9 cellular contexts compared by ENCODE assay signal in genomic region chr1:23568608-23569383, GRCh38. TPM values are rescaled to one million over a fixed set of nuclear protein-coding genes. Genes with fewer than 3 reads are reported as not detected.
DNase-seq lines count a peak whose midpoint lies in the region; FAIRE-seq and TF ChIP-seq lines count a peak whose summit lies in the region.
"Had no signal": no experiment of that assay in that cellular context is flagged by ENCODE, and none has a peak within 500 bp of the region (broad histone marks: within the 10 kb centered on the region; RNA-seq: fewer than 3 reads in every experiment).

No MANE protein-coding gene starts in this region.

- no peaks in the 10 kb centered on the region for H3K9me3 ChIP-seq in colonic mucosa
- H3K9me3 ChIP-seq in mucosa of rectum (ENCODE audit: control insufficient read depth in 2 of 2, low read length in 2 of 2), result no peaks in the 10 kb centered on the region

- TF ChIP-seq CTCF in colonic mucosa (IDR thresholded peaks at IDR 0.05), result no peak

- no peak for TF ChIP-seq POLR2A in GM12892 (IDR thresholded peaks at IDR 0.05; ENCODE audit: low read depth, low read length)

- FAIRE-seq in GM12892 (lab: Jason Lieb, UNC), result no peak
- FAIRE-seq: colon had no signal

- H3K9ac ChIP-seq in colonic mucosa (ENCODE audit: low read depth in 2 of 2, low read length in 2 of 2) (peak overlapping the region; percentile 73 to 78), mucosa of rectum (ENCODE audit: low read depth in 1 of 2, low read length in 2 of 2) (peak overlapping the region; percentile 41 to 67)

- WGBS in urinary bladder, result 31% methylated on average over 16 of the region's 16 CpGs

- DNase-seq in activated naive CD4-positive, alpha-beta T cell treated with Interleukin-2 at 50 U/mL for 16 hours, result no peak
- DNase-seq in colonic mucosa, result no peak
- DNase-seq in GM12892 (ENCODE audit: insufficient read length), result no peak
- no peak for DNase-seq in GDM1 (lab: John Stamatoyannopoulos, UW)
- DNase-seq in Kasumi-1 (lab: John Stamatoyannopoulos, UW), result no peak

- intact Hi-C loops in colonic mucosa (cut with DNase I), result no loop called here

- H3K4me3 ChIP-seq in colonic mucosa (peak overlapping the region; percentile 55), mucosa of rectum (ENCODE audit: low read length in 2 of 2) (peak overlapping the region; percentile 62 to 69), urinary bladder (ENCODE audit: low read depth, low read length) (peak overlapping the region; percentile 60)

- H3K36me3 ChIP-seq in colonic mucosa, result no peaks in the 10 kb centered on the region
- no peaks in the 10 kb centered on the region for H3K36me3 ChIP-seq in mucosa of rectum (ENCODE audit: control insufficient read depth in 2 of 2, insufficient read depth in 2 of 2, low read length in 2 of 2)
- no peaks in the 10 kb centered on the region for H3K36me3 ChIP-seq in urinary bladder (ENCODE audit: insufficient read depth)

- peak overlapping the region; percentile 94 for H3K27ac Mint-ChIP-seq in activated naive CD4-positive, alpha-beta T cell treated with anti-CD3 and anti-CD28 coated beads, Interleukin-2, amount 50 U/mL, for 24 hours

- H3K4me1 Mint-ChIP-seq in activated naive CD4-positive, alpha-beta T cell treated with anti-CD3 and anti-CD28 coated beads, Interleukin-2, amount 50 U/mL, for 24 hours, result peaks cover 24% of the 10 kb centered on the region

- no peaks in the 10 kb centered on the region for H3K36me3 Mint-ChIP-seq in activated naive CD4-positive, alpha-beta T cell treated with anti-CD3 and anti-CD28 coated beads, Interleukin-2, amount 50 U/mL, for 24 hours

- H3K27me3 ChIP-seq in colonic mucosa (no peaks in the 10 kb centered on the region), mucosa of rectum (ENCODE audit: control insufficient read depth in 2 of 2, insufficient read depth in 2 of 2, low read length in 2 of 2) (no peaks in the 10 kb centered on the region)

- H3K4me3 Mint-ChIP-seq in activated naive CD4-positive, alpha-beta T cell treated with anti-CD3 and anti-CD28 coated beads, Interleukin-2, amount 50 U/mL, for 24 hours, result peak overlapping the region; percentile 93

- peaks cover 3% of the 10 kb centered on the region for H3K27me3 Mint-ChIP-seq in activated naive CD4-positive, alpha-beta T cell treated with anti-CD3 and anti-CD28 coated beads, Interleukin-2, amount 50 U/mL, for 24 hours

- H3K9me3 Mint-ChIP-seq in activated naive CD4-positive, alpha-beta T cell treated with anti-CD3 and anti-CD28 coated beads, Interleukin-2, amount 50 U/mL, for 24 hours, result no peaks in the 10 kb centered on the region

- no peak overlapping the region for H3K27ac ChIP-seq in colonic mucosa
- peak overlapping the region; percentile 48 to 54 for H3K27ac ChIP-seq in mucosa of rectum (ENCODE audit: low read depth in 2 of 2, low read length in 2 of 2)
- H3K27ac ChIP-seq in urinary bladder (ENCODE audit: low read depth), result peak overlapping the region; percentile 90

- H3K4me1 ChIP-seq in colonic mucosa (no peaks in the 10 kb centered on the region), mucosa of rectum (ENCODE audit: control insufficient read depth in 2 of 2, insufficient read depth in 2 of 2, low read length in 2 of 2) (peaks cover 15 to 17% of the 10 kb centered on the region in 2 donors), urinary bladder (ENCODE audit: insufficient read depth) (no peaks in the 10 kb centered on the region)

RNA-seq across cellular contexts. Expression of gene ID3, which starts 9.5 kb away (rescaled TPM):
- total RNA-seq in colonic mucosa (100 to 1,000 TPM; 106 to 221 TPM), urinary bladder (152 TPM)
- 299 TPM for polyA plus RNA-seq in urinary bladder
- polyA plus RNA-seq in GM12892 (2012; ENCODE audit: missing spikeins), result 101 TPM

RNA-seq across cellular contexts. Expression of gene E2F2, which starts 37.8 kb away (rescaled TPM):
- 10 to 100 TPM in 1 of 2 donors, 1 to 10 TPM in 1; 8.2 to 32.9 TPM for total RNA-seq in colonic mucosa
- 2.9 TPM for total RNA-seq in urinary bladder
- 0.08 TPM for polyA plus RNA-seq in urinary bladder
- polyA plus RNA-seq in GM12892 (2012; ENCODE audit: missing spikeins), result 2.0 TPM
